Comparison of ENCODE assay signal across 19 cellular contexts in genomic region chr1:51512611-51513010, GRCh38. TPM values are rescaled to one million over a fixed set of nuclear protein-coding genes. Genes with fewer than 3 reads are reported as not detected.
DNase-seq lines count a peak whose midpoint lies in the region; ATAC-seq, FAIRE-seq and TF ChIP-seq lines count a peak whose summit lies in the region.
"Had no signal": no experiment of that assay in that cellular context is flagged by ENCODE, and none has a peak within 500 bp of the region (broad histone marks: within the 10 kb centered on the region; RNA-seq: fewer than 3 reads in every experiment).

No MANE protein-coding gene starts in this region.

- no peak overlapping the region for H3K27ac ChIP-seq in heart left ventricle
- H3K27ac ChIP-seq: hepatocyte, prostate gland, VCaP had no signal

- no peaks in the 10 kb centered on the region for H3K9me3 ChIP-seq in heart left ventricle
- H3K9me3 ChIP-seq: prostate gland had no signal

- WGBS in heart left ventricle, 4 donors: 68 to 88% (median 78%) methylated on average over 1 of the region's 1 CpG

- ATAC-seq in left ventricle myocardium superior: peak; percentile 23
- no peak for ATAC-seq in heart left ventricle
- ATAC-seq in effector memory CD8-positive, alpha-beta T cell (replicated peaks): peak; percentile 44
- no peak for ATAC-seq in HG02884 (IDR thresholded peaks at IDR 0.05; ENCODE audit: unreplicated experiment)
- ATAC-seq: PC-3 had no signal

- TF ChIP-seq CTCF in heart left ventricle (IDR thresholded peaks at IDR 0.05) (no peak), mesothelial cell of epicardium (IDR thresholded peaks at IDR 0.05; ENCODE audit: unreplicated experiment) (no peak)

- TF ChIP-seq POLR2A in heart left ventricle (IDR thresholded peaks at IDR 0.05) (no peak), GM12891 (IDR thresholded peaks at IDR 0.05; ENCODE audit: low read depth, low read length) (no peak)

- peaks cover 46 to 77% of the 10 kb centered on the region in 2 donors for H3K4me1 Mint-ChIP-seq in effector memory CD8-positive, alpha-beta T cell (ENCODE audit: low read depth in 2 of 2)
- H3K4me1 Mint-ChIP-seq in mesothelial cell of epicardium: peaks cover 35% of the 10 kb centered on the region

- H3K4me1 ChIP-seq in heart left ventricle: peaks cover 9 to 89% (median 67%) of the 10 kb centered on the region in 12 donors

- no peaks in the 10 kb centered on the region for H3K27me3 ChIP-seq in heart left ventricle
- H3K27me3 ChIP-seq: hepatocyte had no signal

- no peak overlapping the region for H3K4me3 ChIP-seq in heart left ventricle
- H3K4me3 ChIP-seq: hepatocyte, prostate gland had no signal

- no peak overlapping the region for H3K27ac Mint-ChIP-seq in effector memory CD8-positive, alpha-beta T cell
- no peak overlapping the region for H3K27ac Mint-ChIP-seq in mesothelial cell of epicardium
- H3K27ac Mint-ChIP-seq: activated naive CD8-positive, alpha-beta T cell treated with anti-CD3 and anti-CD28 coated beads for 36 hours had no signal

- peak overlapping the region; percentile 30 to 43 for H3K4me3 Mint-ChIP-seq in effector memory CD8-positive, alpha-beta T cell
- no peak overlapping the region for H3K4me3 Mint-ChIP-seq in mesothelial cell of epicardium
- H3K4me3 Mint-ChIP-seq: activated naive CD8-positive, alpha-beta T cell treated with anti-CD3 and anti-CD28 coated beads for 36 hours; neural crest cell had no signal

- FAIRE-seq in GM12891 (lab: Jason Lieb, UNC): no peak
- FAIRE-seq: small intestine had no signal

- H3K27me3 Mint-ChIP-seq in effector memory CD8-positive, alpha-beta T cell: no peaks in the 10 kb centered on the region
- no peaks in the 10 kb centered on the region for H3K27me3 Mint-ChIP-seq in mesothelial cell of epicardium (ENCODE audit: low read depth)
- H3K27me3 Mint-ChIP-seq: activated naive CD8-positive, alpha-beta T cell treated with anti-CD3 and anti-CD28 coated beads for 36 hours had no signal

- DNase-seq in left ventricle myocardium superior: no peak
- no peak for DNase-seq in heart left ventricle
- DNase-seq in NAMALWA (ENCODE audit: low spot score): peak; percentile 66
- no peak for DNase-seq in effector memory CD8-positive, alpha-beta T cell
- no peak for DNase-seq in GM12891 (ENCODE audit: insufficient read length, low spot score)
- no peak for DNase-seq in stimulated activated CD4-positive, alpha-beta T cell treated with anti-CD3 and anti-CD28 coated beads, Interleukin-12 subunit alpha, Interleukin-12 subunit beta, amount 100 ng/mL, for 4 hours
- no peak for DNase-seq in mesothelial cell of epicardium (ENCODE audit: low spot score in 2 of 2, unreplicated experiment in 2 of 2)
- DNase-seq: activated naive CD8-positive, alpha-beta T cell treated with anti-CD3 and anti-CD28 coated beads for 36 hours; activated T-cell treated with anti-CD3 and anti-CD28 coated beads, Interleukin-2, amount 50 U/mL, for 72 hours; DMS79; PC-3; small intestine; stimulated activated CD4-positive, alpha-beta T cell treated with anti-CD3 and anti-CD28 coated beads, Interleukin-4, amount 100 ng/mL, for 24 hours; T-helper 2 cell had no signal

- H3K36me3 Mint-ChIP-seq in effector memory CD8-positive, alpha-beta T cell (ENCODE audit: insufficient read depth): peaks cover 17% of the 10 kb centered on the region
- no peaks in the 10 kb centered on the region for H3K36me3 Mint-ChIP-seq in mesothelial cell of epicardium

- no peaks in the 10 kb centered on the region for H3K9me3 Mint-ChIP-seq in effector memory CD8-positive, alpha-beta T cell
- H3K9me3 Mint-ChIP-seq in mesothelial cell of epicardium: no peaks in the 10 kb centered on the region
- H3K9me3 Mint-ChIP-seq: activated naive CD8-positive, alpha-beta T cell treated with anti-CD3 and anti-CD28 coated beads for 36 hours; activated T-cell treated with anti-CD3 and anti-CD28 coated beads, Interleukin-2, amount 50 U/mL, for 72 hours; neural crest cell had no signal

- intact Hi-C loops in left ventricle myocardium superior (cut with micrococcal nuclease): no loop called here
- intact Hi-C loops in heart left ventricle (cut with DNase I): loop anchor here in 4 of 10 donors (10.0 kb wide), 5 partner anchors 88 to 548 kb away; partner anchors contain the start of genes FAF1 (in 1 of the 4), OSBPL9 (in 1 of the 4) and RNF11 (in 1 of the 4)

- no peaks in the 10 kb centered on the region for H3K36me3 ChIP-seq in heart left ventricle
- H3K36me3 ChIP-seq: prostate gland had no signal

TF ChIP-seq in GM12891, 5 proteins besides CTCF, POLR2A, EP300 and RAD21:
- TF ChIP-seq SPI1 (IDR thresholded peaks at IDR 0.05; ENCODE audit: low read depth, low read length): no peak
- no peak for TF ChIP-seq TAF1 (IDR thresholded peaks at IDR 0.05; ENCODE audit: low read depth, low read length)
- TF ChIP-seq PAX5 (IDR thresholded peaks at IDR 0.05; ENCODE audit: insufficient read depth, low read length, severe bottlenecking): no peak
- no peak for TF ChIP-seq POU2F2 (IDR thresholded peaks at IDR 0.05; ENCODE audit: low read depth, low read length)
- TF ChIP-seq POLR2AphosphoS5 (IDR thresholded peaks at IDR 0.05; ENCODE audit: low read depth, low read length): no peak

RNA-seq across cellular contexts. Expression of gene EPS15, which starts 6.5 kb away (rescaled TPM):
- total RNA-seq in left ventricle myocardium superior (71.6 TPM), heart left ventricle (10 to 100 TPM; 48.4 to 80.6 (median 72.8) TPM), mesothelial cell of epicardium (50.3 to 53.4 TPM (median 52.5 TPM) in 3 replicates)
- polyA plus RNA-seq in heart left ventricle: 10 to 100 TPM; 19.9 to 21.8 TPM
- polyA plus RNA-seq in GM12891 (2012; ENCODE audit: low read depth, missing spikeins): 23.2 TPM

Comparison
In these comparisons a context has a peak if more than half of its experiments do, and no peak if none do; other contexts are left out.
1. ATAC-seq: peak in left ventricle myocardium superior (single experiment) and effector memory CD8-positive, alpha-beta T cell (single experiment); none in heart left ventricle (0 of 4) and HG02884 (single experiment).